Comparison of ENCODE assay signal across 10 cellular contexts in genomic region chr5:139296862-139297326, GRCh38. TPM values are rescaled to one million over a fixed set of nuclear protein-coding genes. Genes with fewer than 3 reads are reported as not detected.
DNase-seq lines count a peak whose midpoint lies in the region; ATAC-seq and TF ChIP-seq lines count a peak whose summit lies in the region.
"Had no signal": no experiment of that assay in that cellular context is flagged by ENCODE, and none has a peak within 500 bp of the region (broad histone marks: within the 10 kb centered on the region; RNA-seq: fewer than 3 reads in every experiment).

No MANE protein-coding gene starts in this region.

- no peaks in the 10 kb centered on the region for H3K9me3 ChIP-seq in HEK293 (ENCODE audit: control insufficient read depth, insufficient read depth, low read depth, low read length)
- no peaks in the 10 kb centered on the region for H3K9me3 ChIP-seq in PC-9 (ENCODE audit: insufficient read depth, low read depth)
- no peaks in the 10 kb centered on the region for H3K9me3 ChIP-seq in esophagus muscularis mucosa
- no peaks in the 10 kb centered on the region for H3K9me3 ChIP-seq in gastrocnemius medialis

- H3K27ac ChIP-seq in HEK293 (ENCODE audit: extremely low read depth, low read depth, low read length) (no peak overlapping the region), PC-9 (no peak overlapping the region), esophagus muscularis mucosa (replicated peaks in 1 of 4) (peak overlapping the region in 3 of 4 donors; percentile 8 to 100 (median 57)), gastrocnemius medialis (peak overlapping the region; percentile 93 to 100 (median 99))
- H3K27ac ChIP-seq: epithelial cell of prostate had no signal

- peak overlapping the region; percentile 53 for H3K4me2 ChIP-seq in PC-9

- POLR2A ChIA-PET in HEK293 (lab: Yijun Ruan, JAX) (interaction anchor here (0.7 to 1.2 kb wide), 2 partner anchors 9 to 35 kb away, joined by 3 read pairs; no protein-coding TSS in a partner anchor), PC-9 (lab: Charles Lee; ENCODE audit: unreplicated experiment) (no interaction called here)

- in situ Hi-C loops in gastrocnemius medialis (cut with MboI; ENCODE audit: low sequenced_read_pairs in 4 of 4) = loop anchor here in 1 of 4 donors (10.0 kb wide), 1 partner anchor 48 kb away; the partner anchor contains the start of gene PAIP2

- H3K27me3 ChIP-seq in PC-9 (ENCODE audit: insufficient read depth, low read depth) (no peaks in the 10 kb centered on the region), esophagus muscularis mucosa (no peaks in the 10 kb centered on the region), gastrocnemius medialis (no peaks in the 10 kb centered on the region)

- no peak for TF ChIP-seq POLR2A in esophagus muscularis mucosa (IDR thresholded peaks at IDR 0.05; ENCODE audit: low read depth)
- no peak for TF ChIP-seq POLR2A in gastrocnemius medialis (IDR thresholded peaks at IDR 0.05)

- H4K20me1 ChIP-seq in PC-9 (ENCODE audit: insufficient read depth) = peaks cover 76% of the 10 kb centered on the region

- H3K36me3 ChIP-seq in HEK293 (ENCODE audit: control insufficient read depth in 2 of 2, insufficient read depth in 1 of 2, low read length in 2 of 2) (peaks cover 0 to 8% of the 10 kb centered on the region in 2 experiments; a peak in 2 of 3 replicates), PC-9 (ENCODE audit: low read depth) (0 out of 2 replicates have a peak, but pooled peaks cover 7% of the 10 kb centered on the region), esophagus muscularis mucosa (no peaks in the 10 kb centered on the region), gastrocnemius medialis (no peaks in the 10 kb centered on the region)

- peaks cover 38% of the 10 kb centered on the region for H3F3A ChIP-seq in PC-9 (ENCODE audit: insufficient read depth, low read depth)

- TF ChIP-seq EP300 in esophagus muscularis mucosa (IDR thresholded peaks at IDR 0.05) = no peak

- no peak overlapping the region for H3K4me3 ChIP-seq in HEK293 (ENCODE audit: low read depth, low read length)
- peak overlapping the region; percentile 17; the same call in 1 of the 2 replicates for H3K4me3 ChIP-seq in PC-9
- peak overlapping the region in 1 of 4 donors; percentile 2 for H3K4me3 ChIP-seq in esophagus muscularis mucosa
- H3K4me3 ChIP-seq in gastrocnemius medialis = peak overlapping the region in 2 of 4 donors; percentile 21 to 82

- DNase-seq in PC-9 (no peak), esophagus muscularis mucosa (ENCODE audit: extremely low spot score) (peak; percentile 77), gastrocnemius medialis (no peak), foreskin melanocyte (no peak), dermis blood vessel endothelial cell (no peak)
- DNase-seq in central memory CD4-positive, alpha-beta T cell = no peak
- DNase-seq: activated naive CD4-positive, alpha-beta T cell treated with anti-CD3 and anti-CD28 coated beads, Interleukin-2, amount 10 ng/mL, durations not matched to agents 7 days and 5 days; NCI-H345 had no signal

- H3K79me2 ChIP-seq in PC-9 (ENCODE audit: low read depth) = peaks cover 83% of the 10 kb centered on the region

- no peak; the same call in 1 of the 2 replicates for TF ChIP-seq CTCF in HEK293 (tag by site-specific recombination; IDR thresholded peaks at IDR 0.05)
- TF ChIP-seq CTCF in PC-9 (conservative IDR thresholded peaks at IDR 0.05) = no peak
- TF ChIP-seq CTCF in esophagus muscularis mucosa (IDR thresholded peaks at IDR 0.05) = no peak
- no peak for TF ChIP-seq CTCF in gastrocnemius medialis (IDR thresholded peaks at IDR 0.05 in 4 of 5, conservative IDR thresholded peaks at IDR 0.05 in 1 of 5)

- peaks cover 45% of the 10 kb centered on the region for H3K4me1 ChIP-seq in HEK293 (ENCODE audit: control insufficient read depth, insufficient read depth, low read length)
- H3K4me1 ChIP-seq in PC-9 (replicated peaks; ENCODE audit: insufficient read depth) = peaks cover 28% of the 10 kb centered on the region
- peaks cover 74 to 75% (median 74%) of the 10 kb centered on the region in 4 donors for H3K4me1 ChIP-seq in esophagus muscularis mucosa
- peaks cover 73 to 74% of the 10 kb centered on the region in 2 donors for H3K4me1 ChIP-seq in gastrocnemius medialis

- intact Hi-C loops in PC-9 (cut with micrococcal nuclease; ENCODE audit: unreplicated experiment) (no loop called here), esophagus muscularis mucosa (cut with DNase I) (loop anchor here (5.0 kb wide), 1 partner anchor 45 kb away; the partner anchor contains the start of gene PAIP2), gastrocnemius medialis (cut with DNase I; ENCODE audit: low total_unique reads) (loop anchor here (1.0 kb wide), 1 partner anchor 44 kb away; the partner anchor contains the start of gene PAIP2)

- CTCF ChIA-PET in HEK293 (lab: Yijun Ruan, JAX) (interaction anchor here (0.6 kb wide), 1 partner anchor 11 kb away, joined by 4 read pairs; no protein-coding TSS in a partner anchor), PC-9 (lab: Charles Lee) (no interaction called here)

- no peaks in the 10 kb centered on the region for H3K9me2 ChIP-seq in PC-9 (ENCODE audit: insufficient read depth)

- no TSS peak for BruUV-seq in PC-9 (replicated peaks; lab: Mats Ljungman, UMichigan)

- ATAC-seq in gastrocnemius medialis = no peak

- 78% methylated on average over 12 of the region's 12 CpGs for WGBS in esophagus muscularis mucosa

- no peak overlapping the region for H2AFZ ChIP-seq in PC-9

TF ChIP-seq in HEK293, 187 proteins besides CTCF, POLR2A, EP300 and RAD21 (continues in another document):
- TF ChIP-seq ZNF366 (tag by site-specific recombination; conservative IDR thresholded peaks at IDR 0.05) (peak; percentile 22; the same call in 1 of the 2 replicates), OSR2 (tag by site-specific recombination; IDR thresholded peaks at IDR 0.05) (peak; percentile 85), WT1 (tag by site-specific recombination; IDR thresholded peaks at IDR 0.05) (0 out of 2 replicates have a peak, but pooled peaks have one; percentile 47), ZNF501 (tag by site-specific recombination; IDR thresholded peaks at IDR 0.05) (0 out of 2 replicates have a peak, but pooled peaks have one; percentile 37), KLF1 (tag by site-specific recombination; IDR thresholded peaks at IDR 0.05) (peak; percentile 63), SP2 (tag by site-specific recombination; IDR thresholded peaks at IDR 0.05) (peak; percentile 30; the same call in 1 of the 2 replicates), ZNF302 (tag by site-specific recombination; IDR thresholded peaks at IDR 0.05; ENCODE audit: low read depth) (no peak), GLIS1 (tag by site-specific recombination; IDR thresholded peaks at IDR 0.05) (0 out of 2 replicates have a peak, but pooled peaks have one; percentile 31), MYNN (tag by site-specific recombination; IDR thresholded peaks at IDR 0.05; ENCODE audit: borderline replicate concordance) (no peak), ZEB2 (tag by site-specific recombination; IDR thresholded peaks at IDR 0.05) (0 out of 2 replicates have a peak, but pooled peaks have one; percentile 36), PATZ1 (tag by site-specific recombination; IDR thresholded peaks at IDR 0.05) (peak; percentile 37; the same call in 1 of the 2 replicates), ZNF335 (tag by site-specific recombination; conservative IDR thresholded peaks at IDR 0.05) (peak; percentile 25; the same call in 1 of the 2 replicates), ZNF121 (tag by site-specific recombination; IDR thresholded peaks at IDR 0.05) (peak; percentile 99), ZNF350 (tag by site-specific recombination; IDR thresholded peaks at IDR 0.05) (no peak), SCRT2 (tag by site-specific recombination; IDR thresholded peaks at IDR 0.05) (peak; percentile 98)

RNA-seq across cellular contexts. Expression of gene MATR3, which starts 3.4 kb away (rescaled TPM):
- 129 and 145 TPM in 2 replicates for total RNA-seq in PC-9 (2021)
- 100 to 1,000 TPM; 164 to 234 (median 220) TPM for total RNA-seq in esophagus muscularis mucosa
- total RNA-seq in gastrocnemius medialis = 100 to 1,000 TPM; 115 to 188 (median 156) TPM
- 301 and 445 TPM in 2 replicates for total RNA-seq in dermis blood vessel endothelial cell

RNA-seq across cellular contexts. Expression of gene PAIP2, which starts 44.8 kb away (rescaled TPM):
- total RNA-seq in PC-9 (2021) (79.4 and 90.5 TPM in 2 replicates), esophagus muscularis mucosa (100 to 1,000 TPM in 1 of 4 donors, 10 to 100 TPM in 3; 73.6 to 111 (median 97.0) TPM), gastrocnemius medialis (100 to 1,000 TPM; 111 to 148 (median 126) TPM), dermis blood vessel endothelial cell (110 and 137 TPM in 2 replicates)

Comparison
In these comparisons a context has a peak if more than half of its experiments do, and no peak if none do; other contexts are left out.
1. H3K27ac ChIP-seq: peak in esophagus muscularis mucosa (3 of 4) and gastrocnemius medialis (4 of 4); none in HEK293 (single experiment) and PC-9 (single experiment).